16 cellular contexts compared by ENCODE assay signal in genomic region chr1:59323879-59324278, GRCh38.
"Had no signal": no experiment of that assay in that cellular context is flagged by ENCODE, and none has a peak within 500 bp of the region (broad histone marks: within the 10 kb centered on the region; RNA-seq: fewer than 3 reads in every experiment).

No MANE protein-coding gene starts in this region.

- ATAC-seq: activated T-helper 17 cell treated with anti-CD3 and anti-CD28 coated beads, Interleukin-2, amount 50 U/mL, for 72 hours; gastrocnemius medialis; right cardiac atrium had no signal

- H3K79me2 ChIP-seq: parathyroid adenoma had no signal

- H3K36me3 ChIP-seq: breast epithelium, colonic mucosa, esophagus muscularis mucosa, gastrocnemius medialis, WERI-Rb-1 had no signal

- H2AFZ ChIP-seq: parathyroid adenoma had no signal

- H3K27me3 ChIP-seq: breast epithelium, colonic mucosa, dorsolateral prefrontal cortex, esophagus muscularis mucosa, gastrocnemius medialis, tibial artery had no signal

- H3K4me1 ChIP-seq: breast epithelium, colonic mucosa, esophagus muscularis mucosa, parathyroid adenoma, tibial artery had no signal

- H3K4me3 ChIP-seq: breast epithelium, colonic mucosa, dorsolateral prefrontal cortex, esophagus muscularis mucosa, gastrocnemius medialis, tibial artery had no signal

- H3K27ac ChIP-seq: breast epithelium, colonic mucosa, dorsolateral prefrontal cortex, esophagus muscularis mucosa, gastrocnemius medialis, parathyroid adenoma, tibial artery, WERI-Rb-1 had no signal

- DNase-seq: activated CD4-positive, CD25-positive, alpha-beta regulatory T cell treated with anti-CD3 and anti-CD28 coated beads, Interleukin-2, amount 50 U/mL, for 72 hours; activated CD8-positive, alpha-beta memory T cell treated with anti-CD3 and anti-CD28 coated beads, Interleukin-2, amount 50 U/mL, for 4 hours; activated T-cell treated with anti-CD3 and anti-CD28 coated beads, Interleukin-2, amount 50 U/mL, for 24 hours; colonic mucosa; dorsolateral prefrontal cortex; gastrocnemius medialis; hypothalamus; nephron progenitor cell; right cardiac atrium; stimulated activated CD4-positive, alpha-beta T cell treated with anti-CD3 and anti-CD28 coated beads, Interleukin-12 subunit alpha, Interleukin-12 subunit beta, amount 100 ng/mL, for 4 hours; tibial artery; WERI-Rb-1 had no signal

- H3K9me3 ChIP-seq: breast epithelium, colonic mucosa, esophagus muscularis mucosa, gastrocnemius medialis, tibial artery had no signal
